In genomic region chr12:118714051-118714460, GRCh38 we compare ENCODE assay signal across 8 cellular contexts.
DNase-seq lines count a peak whose midpoint lies in the region; ATAC-seq and TF ChIP-seq lines count a peak whose summit lies in the region.

No MANE protein-coding gene starts in this region.

- ATAC-seq in upper lobe of right lung, result peak; percentile 66
- no peak for ATAC-seq in GM18520 (IDR thresholded peaks at IDR 0.05; ENCODE audit: unreplicated experiment)

- H3K79me2 ChIP-seq in Karpas-422 (ENCODE audit: low read length), result no peaks in the 10 kb centered on the region
- H3K79me2 ChIP-seq in OCI-LY1 (ENCODE audit: insufficient read depth, low read length), result no peaks in the 10 kb centered on the region

- H3K9me2 ChIP-seq in Karpas-422 (replicated peaks; ENCODE audit: insufficient read depth, low read length) (no peaks in the 10 kb centered on the region), OCI-LY1 (ENCODE audit: low read depth, low read length) (no peaks in the 10 kb centered on the region)

- H3K9me3 ChIP-seq in Karpas-422 (ENCODE audit: low read length) (no peaks in the 10 kb centered on the region), OCI-LY1 (ENCODE audit: low read length) (no peaks in the 10 kb centered on the region), upper lobe of right lung (no peaks in the 10 kb centered on the region)

- H3F3A ChIP-seq in OCI-LY1 (ENCODE audit: insufficient read depth, low read length), result no peaks in the 10 kb centered on the region

- H2AFZ ChIP-seq in Karpas-422 (ENCODE audit: low read length) (no peak overlapping the region), OCI-LY1 (ENCODE audit: low read length) (no peak overlapping the region)

- H3K27me3 ChIP-seq in Karpas-422 (ENCODE audit: low read length) (no peaks in the 10 kb centered on the region), OCI-LY1 (ENCODE audit: insufficient read depth, low read length) (no peaks in the 10 kb centered on the region; the same call in 1 of the 2 replicates), upper lobe of right lung (peaks cover 6% of the 10 kb centered on the region)

- TF ChIP-seq CTCF in OCI-LY1 (IDR thresholded peaks at IDR 0.05; ENCODE audit: low read length), result peak; percentile 80
- peak; percentile 13 for TF ChIP-seq CTCF in fibroblast of mammary gland (conservative IDR thresholded peaks at IDR 0.05; ENCODE audit: control insufficient read depth, insufficient read depth, low read depth, low read length)
- TF ChIP-seq CTCF in upper lobe of right lung (IDR thresholded peaks at IDR 0.05), result peak; percentile 45

- H3K4me1 ChIP-seq in Karpas-422 (ENCODE audit: low read length), result no peaks in the 10 kb centered on the region
- H3K4me1 ChIP-seq in OCI-LY1 (ENCODE audit: insufficient read depth, low read length, severe bottlenecking), result no peaks in the 10 kb centered on the region
- H3K4me1 ChIP-seq in upper lobe of right lung, result no peaks in the 10 kb centered on the region

- H4K20me1 ChIP-seq in Karpas-422 (ENCODE audit: insufficient read depth, low read depth, low read length) (no peaks in the 10 kb centered on the region), OCI-LY1 (ENCODE audit: insufficient read depth, low read length) (no peaks in the 10 kb centered on the region)

- DNase-seq in DMS153 (lab: John Stamatoyannopoulos, UW) (peak; percentile 87), GM19238 (ENCODE audit: insufficient read length, low spot score) (peak; percentile 29), Karpas-422 (peak; percentile 86), fibroblast of mammary gland (ENCODE audit: low read depth) (no peak), upper lobe of right lung (no peak)
- no peak for DNase-seq in effector CD8-positive, alpha-beta T cell (lab: John Stamatoyannopoulos, UW)

- H3K27ac ChIP-seq in Karpas-422 (ENCODE audit: low read length), result no peak overlapping the region
- H3K27ac ChIP-seq in OCI-LY1 (ENCODE audit: low read depth, low read length, poor library complexity, severe bottlenecking), result no peak overlapping the region
- H3K27ac ChIP-seq in upper lobe of right lung, result no peak overlapping the region

- intact Hi-C loops in upper lobe of right lung (cut with DNase I), result no loop called here

- H3K4me2 ChIP-seq in Karpas-422 (ENCODE audit: low read depth, low read length, poor library complexity, severe bottlenecking), result no peak overlapping the region
- no peak overlapping the region for H3K4me2 ChIP-seq in OCI-LY1 (ENCODE audit: low read length)

- no peak overlapping the region for H3K9ac ChIP-seq in Karpas-422 (ENCODE audit: low read length)
- H3K9ac ChIP-seq in OCI-LY1 (ENCODE audit: low read length), result no peak overlapping the region

- H3K36me3 ChIP-seq in Karpas-422 (ENCODE audit: insufficient read depth, low read length) (no peaks in the 10 kb centered on the region), OCI-LY1 (ENCODE audit: insufficient read depth, low read length) (no peaks in the 10 kb centered on the region), upper lobe of right lung (no peaks in the 10 kb centered on the region)

- H3K4me3 ChIP-seq in Karpas-422 (ENCODE audit: low read length) (no peak overlapping the region), OCI-LY1 (ENCODE audit: low read depth, low read length, poor library complexity, severe bottlenecking) (no peak overlapping the region), fibroblast of mammary gland (ENCODE audit: control insufficient read depth, low read depth, low read length) (no peak overlapping the region), upper lobe of right lung (no peak overlapping the region)

Comparison
In these comparisons a context has a peak if more than half of its experiments do, and no peak if none do; other contexts are left out.
1. DNase-seq: peak in DMS153 (single experiment), GM19238 (single experiment) and Karpas-422 (single experiment); none in fibroblast of mammary gland (single experiment), upper lobe of right lung (single experiment) and effector CD8-positive, alpha-beta T cell (single experiment).
2. CTCF ChIP-seq: peak in every context shown above with its lines; median percentile 80 in OCI-LY1; 45 in upper lobe of right lung; 13 in fibroblast of mammary gland.